In the genomic region with DNA sequence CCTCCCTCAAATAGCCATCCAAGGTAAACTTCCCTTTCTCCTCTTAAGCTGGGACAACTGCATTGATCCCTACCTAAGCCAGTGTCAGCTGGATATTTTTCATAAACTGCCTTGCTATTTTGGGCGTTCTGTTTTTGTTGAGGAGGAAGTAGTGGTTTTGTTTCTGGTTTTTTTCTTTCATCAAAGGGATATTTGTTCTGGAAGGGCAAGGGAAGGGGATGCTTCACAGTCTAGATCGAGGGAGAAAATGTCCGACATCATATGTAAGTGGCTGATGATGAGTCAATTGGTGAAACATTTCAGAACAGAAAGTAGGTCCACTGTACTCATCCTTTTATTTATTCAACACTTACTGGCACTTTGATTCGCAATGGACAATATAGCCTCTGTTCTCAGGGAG, we compare ENCODE assay signal across 11 cellular contexts. TPM values are rescaled to one million over a fixed set of nuclear protein-coding genes. Genes with fewer than 3 reads are reported as not detected.
DNase-seq lines count a peak whose midpoint lies in the region; ATAC-seq and TF ChIP-seq lines count a peak whose summit lies in the region.
"Had no signal": no experiment of that assay in that cellular context is flagged by ENCODE, and none has a peak within 500 bp of the region (broad histone marks: within the 10 kb centered on the region; RNA-seq: fewer than 3 reads in every experiment).

No MANE protein-coding gene starts in this region.

- no peak overlapping the region for H3K23ac ChIP-seq in mesenchymal stem cell (ENCODE audit: low read length in 2 of 2)

- peak overlapping the region; percentile 65 to 89 (median 78) for H3K4me2 ChIP-seq in BLaER1 treated with 17β-estradiol and CSF1 and Interleukin-3, amounts not matched to agents 10 nM and 100 nM
- H3K4me2 ChIP-seq in mesenchymal stem cell (ENCODE audit: low read length, poor library complexity, severe bottlenecking), result no peak overlapping the region

- H2BK12ac ChIP-seq in mesenchymal stem cell (ENCODE audit: low read length in 2 of 2), result no peak overlapping the region

- H2BK5ac ChIP-seq in mesenchymal stem cell (ENCODE audit: low read depth, low read length, poor library complexity, severe bottlenecking), result no peak overlapping the region

- H3K9ac ChIP-seq in BLaER1 treated with 17β-estradiol and CSF1 and Interleukin-3, amounts not matched to agents 10 nM and 100 nM, result peak overlapping the region in 4 of 11 experiments; percentile 27 to 69 (median 49); a peak in 6 of 22 replicates
- H3K9ac ChIP-seq in mesenchymal stem cell (ENCODE audit: low read length), result no peak overlapping the region

- H3K27ac ChIP-seq in BLaER1 treated with 17β-estradiol and CSF1 and Interleukin-3, amounts not matched to agents 10 nM and 100 nM, result peak overlapping the region in 9 of 11 experiments; percentile 31 to 82 (median 69); a peak in 17 of 22 replicates
- peak overlapping the region; percentile 60 for H3K27ac ChIP-seq in caudate nucleus (ENCODE audit: low read depth, low read length)
- no peak overlapping the region for H3K27ac ChIP-seq in mesenchymal stem cell (ENCODE audit: low read length, poor library complexity, severe bottlenecking)
- H3K27ac ChIP-seq in Peyer's patch, result no peak overlapping the region

- no peak overlapping the region for H3K4ac ChIP-seq in mesenchymal stem cell (ENCODE audit: low read depth in 1 of 2, low read length in 2 of 2)

- peaks cover 0 to 5% (median 0%) of the 10 kb centered on the region in 11 experiments; a peak in 1 of 22 replicates for H3K36me3 ChIP-seq in BLaER1 treated with 17β-estradiol and CSF1 and Interleukin-3, amounts not matched to agents 10 nM and 100 nM
- H3K36me3 ChIP-seq in mesenchymal stem cell (ENCODE audit: control insufficient read depth in 1 of 2, insufficient read depth in 2 of 2, low read depth in 1 of 2, low read length in 2 of 2), result peaks cover 0 to 11% of the 10 kb centered on the region in 2 experiments
- H3K36me3 ChIP-seq in Peyer's patch, result peaks cover 0 to 8% (median 0%) of the 10 kb centered on the region in 3 donors

- DNase-seq in MV-4-11 (lab: John Stamatoyannopoulos, UW) (peak; percentile 82), caudate nucleus (lab: John Stamatoyannopoulos, UW) (no peak), mesenchymal stem cell (peak; percentile 83), NCI-H446 treated with DMSO at 0.1 percent for 48 hours (lab: John Stamatoyannopoulos, UW) (no peak), Peyer's patch (no peak)
- no peak for DNase-seq in activated CD4-positive, CD25-positive, alpha-beta regulatory T cell (lab: John Stamatoyannopoulos, UW)
- DNase-seq: activated CD4-positive, alpha-beta T cell treated with anti-CD3 and anti-CD28 coated beads for 48 hours had no signal

- no peak overlapping the region for H2BK120ac ChIP-seq in mesenchymal stem cell (ENCODE audit: low read depth, low read length)

- no peak overlapping the region for H2BK15ac ChIP-seq in mesenchymal stem cell (ENCODE audit: low read depth, poor library complexity, severe bottlenecking)

- peak overlapping the region in 3 of 10 experiments; percentile 0 to 38 (median 16); a peak in 3 of 20 replicates for H3K4me3 ChIP-seq in BLaER1 treated with 17β-estradiol and CSF1 and Interleukin-3, amounts not matched to agents 10 nM and 100 nM
- no peak overlapping the region for H3K4me3 ChIP-seq in mesenchymal stem cell (ENCODE audit: insufficient read depth in 1 of 2, low read depth in 1 of 2, low read length in 2 of 2)
- no peak overlapping the region for H3K4me3 ChIP-seq in Peyer's patch
- H3K4me3 ChIP-seq: K562 had no signal

- WGBS in mesenchymal stem cell, result 31% methylated on average over 2 of the region's 4 CpGs

- peaks cover 8 to 17% (median 13%) of the 10 kb centered on the region in 11 experiments for H3K9me3 ChIP-seq in BLaER1 treated with 17β-estradiol and CSF1 and Interleukin-3, amounts not matched to agents 10 nM and 100 nM (replicated peaks in 1 of 11)
- H3K9me3 ChIP-seq in mesenchymal stem cell (ENCODE audit: control insufficient read depth, low read length), result no peaks in the 10 kb centered on the region
- no peaks in the 10 kb centered on the region for H3K9me3 ChIP-seq in Peyer's patch
- H3K9me3 ChIP-seq: Caco-2 had no signal

- no peak overlapping the region for H3K18ac ChIP-seq in mesenchymal stem cell (ENCODE audit: low read depth in 1 of 2, low read length in 2 of 2)

- H4K20me1 ChIP-seq in BLaER1 treated with 17β-estradiol and CSF1 and Interleukin-3, amounts not matched to agents 10 nM and 100 nM, result no peaks in the 10 kb centered on the region

- no peak overlapping the region for H2AK5ac ChIP-seq in mesenchymal stem cell (ENCODE audit: low read length, severe bottlenecking)

- no peak for TF ChIP-seq POLR2A in Peyer's patch (IDR thresholded peaks at IDR 0.05)

- TF ChIP-seq CTCF in Peyer's patch (IDR thresholded peaks at IDR 0.05), result no peak

- no peak for ATAC-seq in GM21515 (IDR thresholded peaks at IDR 0.05; ENCODE audit: unreplicated experiment)
- ATAC-seq: K562 had no signal

- no peak overlapping the region for H4K91ac ChIP-seq in mesenchymal stem cell (ENCODE audit: low read length)

- no peak overlapping the region for H4K8ac ChIP-seq in mesenchymal stem cell (ENCODE audit: low read length)

- no peak overlapping the region for H2AFZ ChIP-seq in mesenchymal stem cell (ENCODE audit: low read depth, low read length)

- peaks cover 33 to 64% (median 48%) of the 10 kb centered on the region in 10 experiments for H3K4me1 ChIP-seq in BLaER1 treated with 17β-estradiol and CSF1 and Interleukin-3, amounts not matched to agents 10 nM and 100 nM
- H3K4me1 ChIP-seq in mesenchymal stem cell (ENCODE audit: control insufficient read depth, insufficient read depth, low read depth, low read length), result peaks cover 20% of the 10 kb centered on the region
- peaks cover 0 to 11% (median 0%) of the 10 kb centered on the region in 4 donors for H3K4me1 ChIP-seq in Peyer's patch

- H3K27me3 ChIP-seq in BLaER1 treated with 17β-estradiol and CSF1 and Interleukin-3, amounts not matched to agents 10 nM and 100 nM, result no peaks in the 10 kb centered on the region; a peak in 1 of 22 replicates
- H3K27me3 ChIP-seq in mesenchymal stem cell (ENCODE audit: control insufficient read depth in 1 of 2, insufficient read depth in 1 of 2, low read length in 2 of 2) (no peaks in the 10 kb centered on the region), Peyer's patch (no peaks in the 10 kb centered on the region)

- no peak overlapping the region for H3K14ac ChIP-seq in mesenchymal stem cell (ENCODE audit: low read length in 2 of 2)

- H3K79me1 ChIP-seq in mesenchymal stem cell (replicated peaks; ENCODE audit: low read length, poor library complexity, severe bottlenecking), result peaks cover 33% of the 10 kb centered on the region

RNA-seq across cellular contexts. Expression of gene TANC1, which starts 31.0 kb away (rescaled TPM):
- polyA plus RNA-seq in mesenchymal stem cell (2013, experiment 1 of 2), result 28.5 TPM
- 26.8 TPM for polyA plus RNA-seq in mesenchymal stem cell (2013, experiment 2 of 2)
- 10 to 100 TPM; 27.1 to 57.4 (median 55.1) TPM for total RNA-seq in Peyer's patch

Comparison
In these comparisons a context has a peak if more than half of its experiments do, and no peak if none do; other contexts are left out.
1. H3K27ac ChIP-seq: peak in BLaER1 treated with 17β-estradiol and CSF1 and Interleukin-3, amounts not matched to agents 10 nM and 100 nM (9 of 11) and caudate nucleus (single experiment); none in mesenchymal stem cell (single experiment) and Peyer's patch (0 of 4).
2. DNase-seq: peak in MV-4-11 (single experiment) and mesenchymal stem cell (single experiment); none in caudate nucleus (0 of 61), NCI-H446 treated with DMSO at 0.1 percent for 48 hours (single experiment), activated CD4-positive, CD25-positive, alpha-beta regulatory T cell (0 of 4) and Peyer's patch (0 of 3).